In genomic region chr4:145863191-145863590, GRCh38 we compare ENCODE assay signal across 25 cellular contexts.
"Had no signal": no experiment of that assay in that cellular context is flagged by ENCODE, and none has a peak within 500 bp of the region (broad histone marks: within the 10 kb centered on the region; RNA-seq: fewer than 3 reads in every experiment).

No MANE protein-coding gene starts in this region.

- H3K4me2 ChIP-seq: hepatocyte had no signal

- H2AFZ ChIP-seq: hepatocyte had no signal

- H3K9me3 Mint-ChIP-seq: endodermal cell, memory B cell, mesothelial cell of epicardium, natural killer cell, neural crest cell had no signal

- H3K4me3 ChIP-seq: hepatocyte, left ventricle myocardium inferior, lower lobe of right lung, spleen, tibial artery, upper lobe of right lung, vagina had no signal

- H3K9me3 ChIP-seq: left ventricle myocardium inferior, lower lobe of right lung, spleen, tibial artery, upper lobe of right lung, vagina had no signal

- H3K27me3 Mint-ChIP-seq: memory B cell had no signal

- H3K27me3 ChIP-seq: foreskin keratinocyte, hepatocyte, spleen, tibial artery, upper lobe of right lung, vagina had no signal

- H3K27ac Mint-ChIP-seq: endodermal cell, memory B cell, mesothelial cell of epicardium, natural killer cell had no signal

- H3K36me3 ChIP-seq: left ventricle myocardium inferior, lower lobe of right lung, tibial artery, upper lobe of right lung, vagina had no signal

- H3K4me1 ChIP-seq: foreskin keratinocyte, spleen, upper lobe of right lung, vagina had no signal

- FAIRE-seq: endothelial cell of umbilical vein, kidney had no signal

- H3K27ac ChIP-seq: foreskin keratinocyte, hepatocyte, left ventricle myocardium inferior, lower lobe of right lung, spleen, upper lobe of right lung, vagina had no signal

- H3K4me3 Mint-ChIP-seq: endodermal cell, memory B cell, mesothelial cell of epicardium, natural killer cell, neural crest cell had no signal

- ATAC-seq: foreskin keratinocyte, left cardiac atrium, lower lobe of right lung, natural killer cell, sciatic nerve, upper lobe of right lung had no signal

- DNase-seq: effector CD4-positive, alpha-beta T cell; endodermal cell; erythroblast; foreskin keratinocyte; head of caudate nucleus; kidney; left cardiac atrium; left ventricle myocardium inferior; lower lobe of right lung; natural killer cell; posterior cingulate gyrus; spleen; stimulated activated CD4-positive, alpha-beta T cell treated with anti-CD3 and anti-CD28 coated beads, Interleukin-15, amount 100 ng/mL, for 24 hours; stimulated activated CD4-positive, alpha-beta T cell treated with anti-CD3 and anti-CD28 coated beads, Interleukin-1b, Interleukin-23, amount 100 ng/mL, for 48 hours; stimulated activated CD4-positive, alpha-beta T cell treated with anti-CD3 and anti-CD28 coated beads, Interleukin-4, amount 100 ng/mL, for 24 hours; stimulated activated naive CD4-positive, alpha-beta T cell; tibial artery; upper lobe of right lung had no signal
